16 cellular contexts compared by ENCODE assay signal in genomic region chr21:39087238-39087975, GRCh38.
DNase-seq lines count a peak whose midpoint lies in the region; ATAC-seq and TF ChIP-seq lines count a peak whose summit lies in the region.
"Had no signal": no experiment of that assay in that cellular context is flagged by ENCODE, and none has a peak within 500 bp of the region (broad histone marks: within the 10 kb centered on the region; RNA-seq: fewer than 3 reads in every experiment).

No MANE protein-coding gene starts in this region.

- no peaks in the 10 kb centered on the region for H3K27me3 ChIP-seq in right cardiac atrium (ENCODE audit: control insufficient read depth, insufficient read depth)
- H3K27me3 ChIP-seq in Caco-2 (replicated peaks; ENCODE audit: control insufficient read depth, insufficient read depth, low read length) = no peaks in the 10 kb centered on the region

- no peaks in the 10 kb centered on the region for H3K36me3 Mint-ChIP-seq in dendritic cell treated with granulocyte-macrophage colony-stimulating factor and Interleukin-4, amounts not matched to agents 40 ng/mL and 50 ng/mL, for 4 days (ENCODE audit: low read depth)
- H3K36me3 Mint-ChIP-seq in Caco-2 (ENCODE audit: insufficient read depth, unreplicated experiment) = no peaks in the 10 kb centered on the region
- H3K36me3 Mint-ChIP-seq: CD8-positive, alpha-beta T cell had no signal

- peak overlapping the region; percentile 90 for H3K27ac ChIP-seq in right cardiac atrium (ENCODE audit: low read length)

- peaks cover 80% of the 10 kb centered on the region for H3K4me1 Mint-ChIP-seq in dendritic cell treated with granulocyte-macrophage colony-stimulating factor and Interleukin-4, amounts not matched to agents 40 ng/mL and 50 ng/mL, for 4 days (ENCODE audit: low read depth)
- H3K4me1 Mint-ChIP-seq in Caco-2 (ENCODE audit: low read depth, unreplicated experiment) = peaks cover 7% of the 10 kb centered on the region

- 55% methylated on average over 26 of the region's 26 CpGs for WGBS in right cardiac atrium

- BruUV-seq in Caco-2 (replicated peaks; lab: Mats Ljungman, UMichigan) = no TSS peak

- H3K9me3 Mint-ChIP-seq in dendritic cell treated with granulocyte-macrophage colony-stimulating factor and Interleukin-4, amounts not matched to agents 40 ng/mL and 50 ng/mL, for 4 days = no peaks in the 10 kb centered on the region
- no peaks in the 10 kb centered on the region for H3K9me3 Mint-ChIP-seq in Caco-2 (ENCODE audit: unreplicated experiment)
- H3K9me3 Mint-ChIP-seq: activated T-cell treated with anti-CD3 and anti-CD28 coated beads, Interleukin-2, amount 50 U/mL, for 4 hours; CD8-positive, alpha-beta T cell had no signal

- intact Hi-C loops in dendritic cell treated with granulocyte-macrophage colony-stimulating factor and Interleukin-4, amounts not matched to agents 40 ng/mL and 50 ng/mL, for 4 days (cut with micrococcal nuclease) = no loop called here
- intact Hi-C loops in right cardiac atrium (cut with DNase I) = no loop called here
- intact Hi-C loops in sciatic nerve (cut with DNase I) = no loop called here
- intact Hi-C loops in Caco-2 (cut with micrococcal nuclease; ENCODE audit: unreplicated experiment) = loop anchor here (10.0 kb wide), 1 partner anchor 173 kb away; no protein-coding TSS in a partner anchor

- H3K9me3 ChIP-seq in right cardiac atrium (ENCODE audit: control insufficient read depth, low read length) = no peaks in the 10 kb centered on the region
- no peaks in the 10 kb centered on the region for H3K9me3 ChIP-seq in Caco-2
- H3K9me3 ChIP-seq: mucosa of descending colon had no signal

- POLR2A ChIA-PET in Caco-2 (lab: Charles Lee) = no interaction called here

- CTCF ChIA-PET in Caco-2 (lab: Charles Lee) = no interaction called here

- no peak overlapping the region for H3K4me3 Mint-ChIP-seq in dendritic cell treated with granulocyte-macrophage colony-stimulating factor and Interleukin-4, amounts not matched to agents 40 ng/mL and 50 ng/mL, for 4 days
- H3K4me3 Mint-ChIP-seq in Caco-2 (ENCODE audit: unreplicated experiment) = no peak overlapping the region
- H3K4me3 Mint-ChIP-seq: activated T-cell treated with anti-CD3 and anti-CD28 coated beads, Interleukin-2, amount 50 U/mL, for 4 hours; CD8-positive, alpha-beta T cell had no signal

- H3K4me3 ChIP-seq in right cardiac atrium (ENCODE audit: low read length) (no peak overlapping the region), Caco-2 (ENCODE audit: low read depth, low read length) (no peak overlapping the region)
- H3K4me3 ChIP-seq: mucosa of descending colon had no signal

- peak overlapping the region; percentile 39 for H3K27ac Mint-ChIP-seq in dendritic cell treated with granulocyte-macrophage colony-stimulating factor and Interleukin-4, amounts not matched to agents 40 ng/mL and 50 ng/mL, for 4 days
- no peak overlapping the region for H3K27ac Mint-ChIP-seq in Caco-2 (ENCODE audit: unreplicated experiment)
- H3K27ac Mint-ChIP-seq: CD8-positive, alpha-beta T cell had no signal

- peaks cover 16% of the 10 kb centered on the region for H3K27me3 Mint-ChIP-seq in dendritic cell treated with granulocyte-macrophage colony-stimulating factor and Interleukin-4, amounts not matched to agents 40 ng/mL and 50 ng/mL, for 4 days
- H3K27me3 Mint-ChIP-seq in Caco-2 (ENCODE audit: insufficient read depth, unreplicated experiment) = no peaks in the 10 kb centered on the region

- DNase-seq in COLO829 (ENCODE audit: low spot score) (peak; percentile 70), right cardiac atrium (peak; percentile 61 to 88 (median 81)), sciatic nerve (ENCODE audit: low spot score) (no peak), DMS 273 (lab: John Stamatoyannopoulos, UW; ENCODE audit: unreplicated experiment) (no peak), NCI-H187 (lab: John Stamatoyannopoulos, UW) (no peak), Caco-2 (no peak)
- DNase-seq in activated CD4-positive, alpha-beta T cell treated with anti-CD3 and anti-CD28 coated beads for 4 hours = no peak
- DNase-seq: activated CD4-positive, alpha-beta T cell treated with anti-CD3 and anti-CD28 coated beads, Interleukin-2, amount 50 U/mL, for 1 hour; activated T-cell treated with anti-CD3 and anti-CD28 coated beads, Interleukin-2, amount 50 U/mL, for 4 hours; CD8-positive, alpha-beta T cell; cerebellar nuclear complex; Kasumi-1; mucosa of descending colon; NCI-H446 treated with DMSO at 0.1 percent for 48 hours had no signal

- peaks cover 4% of the 10 kb centered on the region for H3K4me1 ChIP-seq in right cardiac atrium (ENCODE audit: control insufficient read depth, insufficient read depth, low read length)
- no peaks in the 10 kb centered on the region; the same call in 1 of the 2 replicates for H3K4me1 ChIP-seq in Caco-2

- TF ChIP-seq CTCF in Caco-2 (IDR thresholded peaks at IDR 0.05; ENCODE audit: insufficient read depth in 1 of 2, low read depth in 1 of 2, low read length in 1 of 2, severe bottlenecking in 1 of 2, unreplicated experiment in 1 of 2) = no peak

- no peaks in the 10 kb centered on the region for H3K36me3 ChIP-seq in Caco-2 (ENCODE audit: control insufficient read depth, insufficient read depth, low read length)

- ATAC-seq in right cardiac atrium (peak; percentile 83), sciatic nerve (peak; percentile 88)
- ATAC-seq: activated T-cell treated with anti-CD3 and anti-CD28 coated beads, Interleukin-2, amount 50 U/mL, for 4 hours; CD8-positive, alpha-beta T cell; mucosa of descending colon; SK-N-SH treated with all-trans-retinoic acid at 6 μM for 48 hours had no signal

Comparison
In these comparisons a context has a peak if more than half of its experiments do, and no peak if none do; other contexts are left out.
1. DNase-seq: peak in COLO829 (single experiment) and right cardiac atrium (3 of 3); none in sciatic nerve (single experiment), DMS 273 (single experiment), NCI-H187 (0 of 2), activated CD4-positive, alpha-beta T cell treated with anti-CD3 and anti-CD28 coated beads for 4 hours (0 of 2) and Caco-2 (0 of 2).